In the genomic region with DNA sequence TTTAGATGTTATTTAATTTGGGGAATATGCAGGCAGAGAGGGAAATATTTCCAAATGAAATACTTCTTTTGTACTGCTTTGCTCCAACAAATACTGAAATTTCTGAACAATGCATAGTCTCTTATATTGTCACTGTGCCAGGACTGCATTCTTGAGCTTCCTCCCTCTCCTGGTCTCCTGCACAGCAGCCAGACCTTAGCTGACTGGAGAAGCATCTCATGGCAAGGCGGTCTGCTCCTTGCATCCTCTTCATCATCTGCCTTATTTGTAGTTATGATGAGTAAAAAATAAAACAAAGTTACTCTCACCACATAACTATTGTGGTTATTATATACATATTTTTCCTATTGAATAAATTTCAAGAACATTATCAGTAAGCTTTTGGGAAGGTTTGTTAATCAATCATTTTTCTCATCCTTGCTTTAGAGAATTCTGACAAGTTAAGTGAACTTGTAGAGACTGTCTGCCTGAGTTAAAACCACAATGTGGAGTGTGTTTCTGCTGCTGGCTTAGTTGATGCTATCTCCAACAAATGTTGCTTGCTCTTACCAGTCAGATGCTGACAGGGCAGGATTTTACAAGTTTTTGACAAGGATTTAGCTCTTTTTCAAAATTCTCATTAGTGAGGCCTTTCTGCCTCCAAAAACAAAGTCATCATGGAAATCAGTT, we compare ENCODE assay signal across 15 cellular contexts.
DNase-seq lines count a peak whose midpoint lies in the region; ATAC-seq and TF ChIP-seq lines count a peak whose summit lies in the region.
"Had no signal": no experiment of that assay in that cellular context is flagged by ENCODE, and none has a peak within 500 bp of the region (broad histone marks: within the 10 kb centered on the region; RNA-seq: fewer than 3 reads in every experiment).

No MANE protein-coding gene starts in this region.

- no peak for TF ChIP-seq POLR2A in esophagus muscularis mucosa (IDR thresholded peaks at IDR 0.05; ENCODE audit: low read depth)

- H2AFZ ChIP-seq in osteoblast (ENCODE audit: low read length) (no peak overlapping the region), H9 (ENCODE audit: low read length) (no peak overlapping the region)

- H3K9me3 Mint-ChIP-seq in activated CD8-positive, alpha-beta memory T cell treated with anti-CD3 and anti-CD28 coated beads, Interleukin-2, amount 10 ng/mL, durations not matched to agents 7 days and 5 days (ENCODE audit: low read depth) = no peaks in the 10 kb centered on the region
- no peaks in the 10 kb centered on the region; a peak in 1 of 5 replicates for H3K9me3 Mint-ChIP-seq in H9

- H3K56ac ChIP-seq in H9 (ENCODE audit: insufficient read length, low read depth, low read length) = no peak overlapping the region

- H3K79me2 ChIP-seq in osteoblast (ENCODE audit: insufficient read depth, low read length) (peaks cover 12% of the 10 kb centered on the region), H9 (ENCODE audit: insufficient read depth, low read length) (no peaks in the 10 kb centered on the region)

- H2AK5ac ChIP-seq in H9 (ENCODE audit: insufficient read length, low read length) = no peak overlapping the region

- ATAC-seq in activated CD8-positive, alpha-beta memory T cell treated with anti-CD3 and anti-CD28 coated beads, Interleukin-2, amount 10 ng/mL, durations not matched to agents 7 days and 5 days = no peak

- no peak overlapping the region for H3T11ph ChIP-seq in H9 (ENCODE audit: low read length)

- no peaks in the 10 kb centered on the region for H4K20me1 ChIP-seq in osteoblast (ENCODE audit: insufficient read depth, low read length)
- no peaks in the 10 kb centered on the region for H4K20me1 ChIP-seq in H9 (ENCODE audit: control insufficient read depth, insufficient read depth, insufficient read length)

- H3K4me1 Mint-ChIP-seq in activated CD8-positive, alpha-beta memory T cell treated with anti-CD3 and anti-CD28 coated beads, Interleukin-2, amount 10 ng/mL, durations not matched to agents 7 days and 5 days = no peaks in the 10 kb centered on the region
- peaks cover 7 to 9% of the 10 kb centered on the region in 2 experiments for H3K4me1 Mint-ChIP-seq in H9

- no peak overlapping the region for H2BK5ac ChIP-seq in H9 (ENCODE audit: insufficient read length, low read length)

- peaks cover 0 to 83% (median 74%) of the 10 kb centered on the region in 4 donors for H3K4me1 ChIP-seq in esophagus muscularis mucosa
- peaks cover 38% of the 10 kb centered on the region for H3K4me1 ChIP-seq in osteoblast (ENCODE audit: insufficient read depth, low read length)
- no peaks in the 10 kb centered on the region for H3K4me1 ChIP-seq in H9 (ENCODE audit: insufficient read depth, low read length)

- TF ChIP-seq EP300 in esophagus muscularis mucosa (IDR thresholded peaks at IDR 0.05) = no peak

- 0 out of 2 replicates have a peak, but pooled peaks have one; percentile 16 for TF ChIP-seq CTCF in AG10803 (conservative IDR thresholded peaks at IDR 0.05; ENCODE audit: low read length)
- TF ChIP-seq CTCF in esophagus muscularis mucosa (IDR thresholded peaks at IDR 0.05) = no peak
- TF ChIP-seq CTCF in osteoblast (IDR thresholded peaks at IDR 0.05; ENCODE audit: extremely low read depth, low read depth, low read length) = no peak
- TF ChIP-seq CTCF in H9 (conservative IDR thresholded peaks at IDR 0.05) = no peak

- H3K4me3 ChIP-seq in AG10803 (ENCODE audit: low read length) = peak overlapping the region; percentile 58
- H3K4me3 ChIP-seq in esophagus muscularis mucosa = peak overlapping the region in 2 of 4 donors; percentile 22 to 24
- H3K4me3 ChIP-seq in osteoblast (ENCODE audit: insufficient read depth, low read length) = no peak overlapping the region
- H3K4me3 ChIP-seq: lung, SJSA1, spleen had no signal

- H3K14ac ChIP-seq in H9 (ENCODE audit: insufficient read depth, low read length) = no peak overlapping the region

- H3K27ac Mint-ChIP-seq in activated CD8-positive, alpha-beta memory T cell treated with anti-CD3 and anti-CD28 coated beads, Interleukin-2, amount 10 ng/mL, durations not matched to agents 7 days and 5 days = no peak overlapping the region
- no peak overlapping the region for H3K27ac Mint-ChIP-seq in H9
- H3K27ac Mint-ChIP-seq: activated naive CD8-positive, alpha-beta T cell had no signal

- H3K4me3 Mint-ChIP-seq in activated CD8-positive, alpha-beta memory T cell treated with anti-CD3 and anti-CD28 coated beads, Interleukin-2, amount 10 ng/mL, durations not matched to agents 7 days and 5 days = no peak overlapping the region
- no peak overlapping the region for H3K4me3 Mint-ChIP-seq in H9
- H3K4me3 Mint-ChIP-seq: activated naive CD8-positive, alpha-beta T cell had no signal

- H3K4me2 ChIP-seq in osteoblast (ENCODE audit: insufficient read depth, low read length) (peak overlapping the region; percentile 12), H9 (ENCODE audit: insufficient read depth, insufficient read length, low read length) (no peak overlapping the region)

- no peak overlapping the region for H3K9ac ChIP-seq in H9 (ENCODE audit: extremely low read depth, insufficient read length, low read length)

- H3K23me2 ChIP-seq in H9 (ENCODE audit: insufficient read length, low read depth, low read length, poor library complexity, severe bottlenecking) = no peaks in the 10 kb centered on the region

- no peak overlapping the region for H2BK12ac ChIP-seq in H9 (ENCODE audit: insufficient read length, low read depth, low read length)

- WGBS in esophagus muscularis mucosa = 58% methylated on average over 1 of the region's 1 CpG
- WGBS in H9 (ENCODE audit: extremely low coverage, insufficient read length, low lambda C conversion rate) = no CpG with 5 or more reads among the region's 1 CpG

- no peak overlapping the region for H4K91ac ChIP-seq in H9 (ENCODE audit: insufficient read length, low read depth, low read length)

- DNase-seq in AG10803 (ENCODE audit: low read depth) (peak; percentile 90), RPMI7951 (ENCODE audit: low read depth) (peak; percentile 53), esophagus muscularis mucosa (ENCODE audit: extremely low spot score) (no peak), osteoblast (ENCODE audit: insufficient read length, low spot score, missing footprints) (peak; percentile 87), H9 (no peak), NCI-H1417 treated with DMSO at 0.1 percent for 48 hours (lab: John Stamatoyannopoulos, UW) (no peak), NCI-H82 treated with DMSO at 0.1 percent for 48 hours (lab: John Stamatoyannopoulos, UW; ENCODE audit: unreplicated experiment) (no peak)
- no peak for DNase-seq in activated CD8-positive, alpha-beta memory T cell treated with anti-CD3 and anti-CD28 coated beads, Interleukin-2, amount 10 ng/mL, durations not matched to agents 7 days and 5 days
- DNase-seq: BE2C, DMS79, occipital lobe, spleen had no signal

- no peak overlapping the region for H2BK15ac ChIP-seq in H9 (ENCODE audit: low read depth, low read length)

- peaks cover 0 to 11% (median 5%) of the 10 kb centered on the region in 4 donors for H3K36me3 ChIP-seq in esophagus muscularis mucosa
- peaks cover 6% of the 10 kb centered on the region for H3K36me3 ChIP-seq in osteoblast (ENCODE audit: insufficient read depth, low read length)

- H2BK20ac ChIP-seq in H9 (ENCODE audit: low read depth, low read length, poor library complexity, severe bottlenecking) = no peak overlapping the region

- peaks cover 14% of the 10 kb centered on the region for H3K27me3 Mint-ChIP-seq in activated CD8-positive, alpha-beta memory T cell treated with anti-CD3 and anti-CD28 coated beads, Interleukin-2, amount 10 ng/mL, durations not matched to agents 7 days and 5 days
- H3K27me3 Mint-ChIP-seq in H9 (ENCODE audit: low read depth) = no peaks in the 10 kb centered on the region

- CTCF ChIA-PET in activated CD8-positive, alpha-beta memory T cell treated with anti-CD3 and anti-CD28 coated beads, Interleukin-2, amount 10 ng/mL, durations not matched to agents 7 days and 5 days (lab: Charles Lee) = no interaction called here

- H3K18ac ChIP-seq in H9 (ENCODE audit: insufficient read length, low read depth, low read length) = no peak overlapping the region

- intact Hi-C loops in esophagus muscularis mucosa (cut with DNase I) = no loop called here

- H3K27ac ChIP-seq in esophagus muscularis mucosa (replicated peaks in 1 of 4) = peak overlapping the region; percentile 67 to 94 (median 90)
- peak overlapping the region; percentile 85 for H3K27ac ChIP-seq in osteoblast (ENCODE audit: low read depth, low read length)
- H3K27ac ChIP-seq in H9 (ENCODE audit: insufficient read length, low read depth, low read length) = no peak overlapping the region
- H3K27ac ChIP-seq: SJSA1, spleen had no signal

- H3K27me3 ChIP-seq in esophagus muscularis mucosa = no peaks in the 10 kb centered on the region
- no peaks in the 10 kb centered on the region for H3K27me3 ChIP-seq in osteoblast (ENCODE audit: insufficient read depth, low read length)
- H3K27me3 ChIP-seq in H9 (ENCODE audit: insufficient read depth, low read length) = no peaks in the 10 kb centered on the region
- H3K27me3 ChIP-seq: BE2C, SJSA1 had no signal

- H4K5ac ChIP-seq in H9 (ENCODE audit: insufficient read length, low read depth, low read length) = no peak overlapping the region

- no peak overlapping the region for H2BK120ac ChIP-seq in H9 (ENCODE audit: low read depth, low read length, poor library complexity, severe bottlenecking)

- no peak overlapping the region for H3K23ac ChIP-seq in H9 (ENCODE audit: insufficient read length, low read depth, low read length)

- H3K4ac ChIP-seq in H9 (ENCODE audit: low read depth, low read length) = no peak overlapping the region

- no peaks in the 10 kb centered on the region for H3K36me3 Mint-ChIP-seq in activated CD8-positive, alpha-beta memory T cell treated with anti-CD3 and anti-CD28 coated beads, Interleukin-2, amount 10 ng/mL, durations not matched to agents 7 days and 5 days
- peaks cover 13 to 30% (median 15%) of the 10 kb centered on the region in 3 experiments; a peak in 6 of 7 replicates for H3K36me3 Mint-ChIP-seq in H9 (ENCODE audit: insufficient read depth in 1 of 3, low read depth in 3 of 3)
- H3K36me3 Mint-ChIP-seq: activated naive CD8-positive, alpha-beta T cell had no signal

- no peak overlapping the region for H4K8ac ChIP-seq in H9 (replicated peaks; ENCODE audit: insufficient read length, low read depth, low read length)

- H3K9me3 ChIP-seq in esophagus muscularis mucosa (no peaks in the 10 kb centered on the region), osteoblast (ENCODE audit: low read depth, low read length) (no peaks in the 10 kb centered on the region), H9 (ENCODE audit: control insufficient read depth, low read depth, low read length) (no peaks in the 10 kb centered on the region)
- H3K9me3 ChIP-seq: BE2C, SJSA1, spleen had no signal

- H3K79me1 ChIP-seq in H9 (ENCODE audit: insufficient read depth, low read depth, low read length, poor library complexity, severe bottlenecking) = no peaks in the 10 kb centered on the region

Comparison
In these comparisons a context has a peak if more than half of its experiments do, and no peak if none do; other contexts are left out.
1. DNase-seq: peak in AG10803 (single experiment), RPMI7951 (single experiment) and osteoblast (single experiment); none in esophagus muscularis mucosa (single experiment), activated CD8-positive, alpha-beta memory T cell treated with anti-CD3 and anti-CD28 coated beads, Interleukin-2, amount 10 ng/mL, durations not matched to agents 7 days and 5 days (single experiment), H9 (single experiment), NCI-H1417 treated with DMSO at 0.1 percent for 48 hours (single experiment) and NCI-H82 treated with DMSO at 0.1 percent for 48 hours (single experiment).